In genomic region chr10:5665380-5666323, GRCh38 we compare ENCODE assay signal across 8 cellular contexts. TPM values are rescaled to one million over a fixed set of nuclear protein-coding genes. Genes with fewer than 3 reads are reported as not detected.
A peak's percentile ranks its signal among the peaks of the same experiment; 100 is the strongest.
DNase-seq lines count a peak whose midpoint lies in the region; ATAC-seq and TF ChIP-seq lines count a peak whose summit lies in the region.

No MANE protein-coding gene starts in this region.

- H3K27me3 ChIP-seq in DND-41 (ENCODE audit: insufficient read depth, low read length, poor library complexity) (peaks cover 48% of the 10 kb centered on the region), HCT116 (ENCODE audit: insufficient read depth, low read length) (no peaks in the 10 kb centered on the region), Panc1 (ENCODE audit: control insufficient read depth, insufficient read depth, low read length) (no peaks in the 10 kb centered on the region), colonic mucosa (no peaks in the 10 kb centered on the region), tibial artery (no peaks in the 10 kb centered on the region)

- H2AFZ ChIP-seq in DND-41 (ENCODE audit: low read depth, low read length) (peak overlapping the region; percentile 78), HCT116 (ENCODE audit: low read depth, low read length, poor library complexity, severe bottlenecking) (no peak overlapping the region)

- peaks cover 15% of the 10 kb centered on the region for H3K4me1 Mint-ChIP-seq in memory B cell

- TF ChIP-seq CTCF in DND-41 (IDR thresholded peaks at IDR 0.05; ENCODE audit: borderline replicate concordance, extremely low read depth, low read length, poor library complexity, severe bottlenecking) = no peak
- TF ChIP-seq CTCF in HCT116 (IDR thresholded peaks at IDR 0.05 in 2 of 3, conservative IDR thresholded peaks at IDR 0.05 in 1 of 3; ENCODE audit: borderline replicate concordance in 1 of 3, insufficient read depth in 1 of 3, low read depth in 2 of 3, low read length in 2 of 3) = no peak
- no peak for TF ChIP-seq CTCF in Panc1 (IDR thresholded peaks at IDR 0.05)
- no peak for TF ChIP-seq CTCF in colonic mucosa (IDR thresholded peaks at IDR 0.05)
- TF ChIP-seq CTCF in tibial artery (IDR thresholded peaks at IDR 0.05) = no peak

- TF ChIP-seq RAD21 in HCT116 (IDR thresholded peaks at IDR 0.05; ENCODE audit: low read depth) = no peak

- H3K27ac Mint-ChIP-seq in memory B cell = no peak overlapping the region

- no peak for DNase-seq in DND-41
- no peak for DNase-seq in HCT116 (ENCODE audit: low read depth, low spot score)
- no peak for DNase-seq in Panc1 (ENCODE audit: low read depth, low spot score)
- DNase-seq in colonic mucosa = peak; percentile 56
- no peak for DNase-seq in memory B cell (ENCODE audit: low spot score in 2 of 2)
- DNase-seq in tibial artery = no peak
- no peak for DNase-seq in glomerular visceral epithelial cell (ENCODE audit: extremely low spot score)
- no peak for DNase-seq in dedifferentiated amniotic fluid mesenchymal stem cell (ENCODE audit: extremely low spot score)

- H3K27ac ChIP-seq in DND-41 (ENCODE audit: low read length) = no peak overlapping the region
- H3K27ac ChIP-seq in HCT116 (ENCODE audit: low read depth, low read length) = peak overlapping the region; percentile 60
- H3K27ac ChIP-seq in Panc1 (ENCODE audit: low read length) = 0 out of 2 replicates have a peak overlapping the region, but pooled peaks have one; percentile 29
- H3K27ac ChIP-seq in colonic mucosa = peak overlapping the region; percentile 88
- peak overlapping the region; percentile 83 to 87 for H3K27ac ChIP-seq in tibial artery

- H3K4me2 ChIP-seq in DND-41 (ENCODE audit: insufficient read depth, low read length) (peak overlapping the region; percentile 81), HCT116 (ENCODE audit: low read length) (peak overlapping the region; percentile 99)

- ATAC-seq in DND-41 (ENCODE audit: insufficient read depth, low read depth) = no peak; the same call in 1 of the 3 replicates
- ATAC-seq in HCT116 = peak; percentile 58
- peak; percentile 57 for ATAC-seq in Panc1
- peak; percentile 31 for ATAC-seq in memory B cell (ENCODE audit: low read depth)

- H3K4me3 ChIP-seq in DND-41 (ENCODE audit: low read depth in 1 of 2, low read length in 2 of 2) (peak overlapping the region; percentile 17 to 58; a peak in 3 of 4 replicates), HCT116 (replicated peaks in 1 of 2; ENCODE audit: low read depth in 1 of 2, low read length in 2 of 2) (peak overlapping the region; percentile 80 to 93), Panc1 (ENCODE audit: low read depth in 2 of 2, low read length in 2 of 2) (peak overlapping the region; percentile 68 to 71), colonic mucosa (peak overlapping the region; percentile 98), tibial artery (peak overlapping the region; percentile 68 to 85)

- H3K79me2 ChIP-seq in DND-41 (ENCODE audit: insufficient read depth, low read length) (no peaks in the 10 kb centered on the region), HCT116 (ENCODE audit: insufficient read depth, low read length) (peaks cover 27% of the 10 kb centered on the region; the same call in 1 of the 2 replicates)

- H3K9me3 Mint-ChIP-seq in memory B cell = no peaks in the 10 kb centered on the region

- H3K9ac ChIP-seq in DND-41 (ENCODE audit: low read depth, low read length) (peak overlapping the region; percentile 42), HCT116 (ENCODE audit: low read length) (peak overlapping the region; percentile 88), colonic mucosa (ENCODE audit: low read depth in 2 of 2, low read length in 2 of 2) (peak overlapping the region; percentile 84 to 85)

- H4K20me1 ChIP-seq in DND-41 (ENCODE audit: insufficient read depth, low read length) (no peaks in the 10 kb centered on the region), HCT116 (ENCODE audit: insufficient read depth) (no peaks in the 10 kb centered on the region)

- in situ Hi-C loops in Panc1 (cut with HindIII; ENCODE audit: low pct_unique_long_range_greater_than_20kb, low sequenced_read_pairs) = no loop called here

- intact Hi-C loops in HCT116 (cut with micrococcal nuclease) (no loop called here), Panc1 (cut with micrococcal nuclease; ENCODE audit: unreplicated experiment) (no loop called here), colonic mucosa (cut with DNase I) (no loop called here), tibial artery (cut with DNase I; ENCODE audit: low total_unique reads) (no loop called here)

- RAD21 ChIA-PET in HCT116 (lab: Charles Lee; ENCODE audit: low non-redundant PET in 1 of 2, low total read pairs in 2 of 2, uncharacterized antibody in 2 of 2, unreplicated experiment in 2 of 2) = no interaction called here

- H3K36me3 Mint-ChIP-seq in memory B cell = no peaks in the 10 kb centered on the region

- H3K27me3 Mint-ChIP-seq in memory B cell = peaks cover 8% of the 10 kb centered on the region

- H3K9me3 ChIP-seq in DND-41 (ENCODE audit: insufficient read depth, low read length, severe bottlenecking) (no peaks in the 10 kb centered on the region), HCT116 (ENCODE audit: control insufficient read depth in 1 of 2, insufficient read depth in 1 of 2, low read depth in 1 of 2, low read length in 2 of 2) (no peaks in the 10 kb centered on the region), Panc1 (ENCODE audit: control insufficient read depth, insufficient read depth, low read depth, low read length) (no peaks in the 10 kb centered on the region), colonic mucosa (no peaks in the 10 kb centered on the region), tibial artery (no peaks in the 10 kb centered on the region)

- CTCF ChIA-PET in HCT116 (lab: Charles Lee) = interaction anchor here (2.1 kb wide), 1 partner anchor 36 kb away, joined by 4 read pairs; no protein-coding TSS in a partner anchor
- CTCF ChIA-PET in Panc1 (lab: Charles Lee) = no interaction called here

- H3K36me3 ChIP-seq in DND-41 (ENCODE audit: insufficient read depth, low read length) (no peaks in the 10 kb centered on the region), HCT116 (ENCODE audit: control insufficient read depth in 1 of 2, insufficient read depth in 2 of 2, low read length in 2 of 2) (no peaks in the 10 kb centered on the region), Panc1 (ENCODE audit: control insufficient read depth, insufficient read depth, low read length) (no peaks in the 10 kb centered on the region; the same call in 1 of the 2 replicates), colonic mucosa (no peaks in the 10 kb centered on the region), tibial artery (no peaks in the 10 kb centered on the region)

- H3K9me2 ChIP-seq in HCT116 (ENCODE audit: insufficient read depth) = no peaks in the 10 kb centered on the region

- BruUV-seq in HCT116 (replicated peaks; lab: Mats Ljungman, UMichigan) = TSS peak; percentile 67
- TSS peak; percentile 88 for BruUV-seq in Panc1 (replicated peaks; lab: Mats Ljungman, UMichigan)

- POLR2A ChIA-PET in HCT116 (lab: Charles Lee) = interaction anchor here (0.6 kb wide), 1 partner anchor 14 kb away, joined by 5 read pairs; no protein-coding TSS in a partner anchor
- POLR2A ChIA-PET in Panc1 (lab: Charles Lee) = interaction anchor here (0.6 to 0.7 kb wide), 2 partner anchors 196 to 1947 kb away, joined by 3 to 4 read pairs; no protein-coding TSS in a partner anchor

- H3K4me3 Mint-ChIP-seq in memory B cell = peak overlapping the region; percentile 90

- H3K4me1 ChIP-seq in DND-41 (ENCODE audit: insufficient read depth, low read length) = peaks cover 16% of the 10 kb centered on the region
- peaks cover 9 to 28% of the 10 kb centered on the region in 2 experiments; a peak in 3 of 4 replicates for H3K4me1 ChIP-seq in HCT116 (ENCODE audit: control insufficient read depth in 1 of 2, insufficient read depth in 2 of 2, low read length in 2 of 2)
- peaks cover 4% of the 10 kb centered on the region; the same call in 1 of the 2 replicates for H3K4me1 ChIP-seq in Panc1 (ENCODE audit: control insufficient read depth, insufficient read depth, low read length)
- H3K4me1 ChIP-seq in colonic mucosa = peaks cover 6% of the 10 kb centered on the region
- H3K4me1 ChIP-seq in tibial artery = peaks cover 0 to 33% (median 27%) of the 10 kb centered on the region in 4 donors

- TF ChIP-seq POLR2A in HCT116 (IDR thresholded peaks at IDR 0.05; ENCODE audit: borderline replicate concordance, extremely low read depth, insufficient read depth, insufficient read length) = no peak

TF ChIP-seq in HCT116, 20 proteins besides CTCF, POLR2A, EP300 and RAD21:
- TF ChIP-seq ZFX (IDR thresholded peaks at IDR 0.05) = no peak
- TF ChIP-seq MAX (IDR thresholded peaks at IDR 0.05) = peak; percentile 1; the same call in 1 of the 2 replicates

RNA-seq across cellular contexts. Expression of gene ASB13, which starts 0.7 kb away (rescaled TPM):
- total RNA-seq in HCT116 (2021; ENCODE audit: unreplicated experiment) = 25.9 TPM
- 13.5 and 15.9 TPM in 2 replicates for polyA plus RNA-seq in HCT116 (2012)
- 18.4 TPM for total RNA-seq in Panc1 (2021; ENCODE audit: unreplicated experiment)
- 20.6 TPM for polyA plus RNA-seq in Panc1 (2012; ENCODE audit: insufficient read length)
- total RNA-seq in colonic mucosa = 10 to 100 TPM; 36.1 to 36.2 TPM

RNA-seq across cellular contexts. Expression of gene TASOR2, which starts 19.0 kb away (rescaled TPM):
- 80.3 TPM for total RNA-seq in HCT116 (2021; ENCODE audit: unreplicated experiment)
- 14.2 and 20.8 TPM in 2 replicates for polyA plus RNA-seq in HCT116 (2012)
- 57.4 TPM for total RNA-seq in Panc1 (2021; ENCODE audit: unreplicated experiment)
- 16.1 TPM for polyA plus RNA-seq in Panc1 (2012; ENCODE audit: insufficient read length)
- 10 to 100 TPM; 41.4 to 57.2 TPM for total RNA-seq in colonic mucosa

Comparison
In these comparisons a context has a peak if more than half of its experiments do, and no peak if none do; other contexts are left out.
1. H3K4me3 ChIP-seq: peak in every context shown above with its lines; median percentile 98 in colonic mucosa; 86 in HCT116; 76 in tibial artery; 70 in Panc1; 38 in DND-41.